In genomic region chr13:45434556-45435371, GRCh38 we compare ENCODE assay signal across 1 cellular context.
A peak's percentile ranks its signal among the peaks of the same experiment; 100 is the strongest.
TF ChIP-seq lines count a peak whose summit lies in the region.

No MANE protein-coding gene starts in this region.

TF ChIP-seq in HepG2, 621 proteins besides CTCF, POLR2A, EP300 and RAD21 (continued from another document and continues in another):
- TF ChIP-seq, protein P1, sequence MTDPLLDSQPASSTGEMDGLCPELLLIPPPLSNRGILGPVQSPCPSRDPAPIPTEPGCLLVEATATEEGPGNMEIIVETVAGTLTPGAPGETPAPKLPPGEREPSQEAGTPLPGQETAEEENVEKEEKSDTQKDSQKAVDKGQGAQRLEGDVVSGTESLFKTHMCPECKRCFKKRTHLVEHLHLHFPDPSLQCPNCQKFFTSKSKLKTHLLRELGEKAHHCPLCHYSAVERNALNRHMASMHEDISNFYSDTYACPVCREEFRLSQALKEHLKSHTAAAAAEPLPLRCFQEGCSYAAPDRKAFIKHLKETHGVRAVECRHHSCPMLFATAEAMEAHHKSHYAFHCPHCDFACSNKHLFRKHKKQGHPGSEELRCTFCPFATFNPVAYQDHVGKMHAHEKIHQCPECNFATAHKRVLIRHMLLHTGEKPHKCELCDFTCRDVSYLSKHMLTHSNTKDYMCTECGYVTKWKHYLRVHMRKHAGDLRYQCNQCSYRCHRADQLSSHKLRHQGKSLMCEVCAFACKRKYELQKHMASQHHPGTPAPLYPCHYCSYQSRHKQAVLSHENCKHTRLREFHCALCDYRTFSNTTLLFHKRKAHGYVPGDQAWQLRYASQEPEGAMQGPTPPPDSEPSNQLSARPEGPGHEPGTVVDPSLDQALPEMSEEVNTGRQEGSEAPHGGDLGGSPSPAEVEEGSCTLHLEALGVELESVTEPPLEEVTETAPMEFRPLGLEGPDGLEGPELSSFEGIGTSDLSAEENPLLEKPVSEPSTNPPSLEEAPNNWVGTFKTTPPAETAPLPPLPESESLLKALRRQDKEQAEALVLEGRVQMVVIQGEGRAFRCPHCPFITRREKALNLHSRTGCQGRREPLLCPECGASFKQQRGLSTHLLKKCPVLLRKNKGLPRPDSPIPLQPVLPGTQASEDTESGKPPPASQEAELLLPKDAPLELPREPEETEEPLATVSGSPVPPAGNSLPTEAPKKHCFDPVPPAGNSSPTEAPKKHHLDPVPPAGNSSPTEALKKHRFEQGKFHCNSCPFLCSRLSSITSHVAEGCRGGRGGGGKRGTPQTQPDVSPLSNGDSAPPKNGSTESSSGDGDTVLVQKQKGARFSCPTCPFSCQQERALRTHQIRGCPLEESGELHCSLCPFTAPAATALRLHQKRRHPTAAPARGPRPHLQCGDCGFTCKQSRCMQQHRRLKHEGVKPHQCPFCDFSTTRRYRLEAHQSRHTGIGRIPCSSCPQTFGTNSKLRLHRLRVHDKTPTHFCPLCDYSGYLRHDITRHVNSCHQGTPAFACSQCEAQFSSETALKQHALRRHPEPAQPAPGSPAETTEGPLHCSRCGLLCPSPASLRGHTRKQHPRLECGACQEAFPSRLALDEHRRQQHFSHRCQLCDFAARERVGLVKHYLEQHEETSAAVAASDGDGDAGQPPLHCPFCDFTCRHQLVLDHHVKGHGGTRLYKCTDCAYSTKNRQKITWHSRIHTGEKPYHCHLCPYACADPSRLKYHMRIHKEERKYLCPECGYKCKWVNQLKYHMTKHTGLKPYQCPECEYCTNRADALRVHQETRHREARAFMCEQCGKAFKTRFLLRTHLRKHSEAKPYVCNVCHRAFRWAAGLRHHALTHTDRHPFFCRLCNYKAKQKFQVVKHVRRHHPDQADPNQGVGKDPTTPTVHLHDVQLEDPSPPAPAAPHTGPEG (CRISPR knock-in tag; IDR thresholded peaks at IDR 0.05) = no peak
- TF ChIP-seq PHB2 (IDR thresholded peaks at IDR 0.05; ENCODE audit: partially characterized antibody) = no peak
- TF ChIP-seq HDAC1 (CRISPR knock-in tag; IDR thresholded peaks at IDR 0.05) = peak; percentile 57
- TF ChIP-seq HOXA3 (CRISPR knock-in tag; IDR thresholded peaks at IDR 0.05) = 0 out of 2 replicates have a peak, but pooled peaks have one; percentile 8
- no peak for TF ChIP-seq PLRG1 (conservative IDR thresholded peaks at IDR 0.05)
- TF ChIP-seq TRIM24 (CRISPR knock-in tag; IDR thresholded peaks at IDR 0.05) = no peak
- TF ChIP-seq HMGXB4 (CRISPR knock-in tag; IDR thresholded peaks at IDR 0.05; ENCODE audit: borderline replicate concordance in 1 of 2, low read depth in 1 of 2) = no peak
- 0 out of 2 replicates have a peak, but pooled peaks have one; percentile 17 for TF ChIP-seq DPF2 (CRISPR knock-in tag; IDR thresholded peaks at IDR 0.05; ENCODE audit: borderline replicate concordance, low read depth)
- TF ChIP-seq DRAP1 (CRISPR knock-in tag; IDR thresholded peaks at IDR 0.05) = peak; percentile 82
- no peak for TF ChIP-seq ZNF781 (CRISPR knock-in tag; IDR thresholded peaks at IDR 0.05; ENCODE audit: borderline replicate concordance, not compliant biosample characterization)
- no peak for TF ChIP-seq NONO (IDR thresholded peaks at IDR 0.05)
- TF ChIP-seq NONO (CRISPR knock-in tag; conservative IDR thresholded peaks at IDR 0.05) = no peak
- TF ChIP-seq ZBTB44 (CRISPR knock-in tag; IDR thresholded peaks at IDR 0.05) = no peak
- peak; percentile 68; the same call in 1 of the 2 replicates for TF ChIP-seq ZNF605 (CRISPR knock-in tag; IDR thresholded peaks at IDR 0.05)
- TF ChIP-seq BCL6 (CRISPR knock-in tag; IDR thresholded peaks at IDR 0.05) = peak; percentile 86
- TF ChIP-seq ZNF550 (CRISPR knock-in tag; IDR thresholded peaks at IDR 0.05; ENCODE audit: borderline replicate concordance) = no peak
- peak; percentile 90 for TF ChIP-seq ZNF652 (CRISPR knock-in tag; IDR thresholded peaks at IDR 0.05; ENCODE audit: borderline replicate concordance, low read depth)
- TF ChIP-seq DMTF1 (CRISPR knock-in tag; IDR thresholded peaks at IDR 0.05) = no peak
- peak; percentile 9; the same call in 1 of the 2 replicates for TF ChIP-seq SOX13 (IDR thresholded peaks at IDR 0.05)
- peak in 1 of 2 experiments; percentile 75; a peak in 1 of 4 replicates for TF ChIP-seq SOX13 (CRISPR knock-in tag; conservative IDR thresholded peaks at IDR 0.05 in 1 of 2, IDR thresholded peaks at IDR 0.05 in 1 of 2)
- TF ChIP-seq ZNF317 (CRISPR knock-in tag; IDR thresholded peaks at IDR 0.05) = no peak
- TF ChIP-seq ZNF224 (CRISPR knock-in tag; IDR thresholded peaks at IDR 0.05) = no peak
- TF ChIP-seq PCBP2 (optimal IDR thresholded peaks at IDR 0.05; ENCODE audit: low read depth, low read length, poor library complexity, severe bottlenecking) = no peak
- TF ChIP-seq ZNF766 (CRISPR knock-in tag; IDR thresholded peaks at IDR 0.05; ENCODE audit: borderline replicate concordance) = no peak
- TF ChIP-seq SKI (IDR thresholded peaks at IDR 0.05; ENCODE audit: partially characterized antibody) = peak; percentile 87
- no peak for TF ChIP-seq ZFP41 (CRISPR knock-in tag; IDR thresholded peaks at IDR 0.05; ENCODE audit: borderline replicate concordance)
- TF ChIP-seq ETV5 (CRISPR knock-in tag; IDR thresholded peaks at IDR 0.05; ENCODE audit: borderline replicate concordance) = peak; percentile 6; the same call in 1 of the 2 replicates
- no peak for TF ChIP-seq MTERF4 (CRISPR knock-in tag; IDR thresholded peaks at IDR 0.05)
- TF ChIP-seq RARG (CRISPR knock-in tag; IDR thresholded peaks at IDR 0.05; ENCODE audit: low read depth) = no peak
- no peak for TF ChIP-seq ARID2 (CRISPR knock-in tag; IDR thresholded peaks at IDR 0.05; ENCODE audit: borderline replicate concordance)
- TF ChIP-seq ATF5 (CRISPR knock-in tag; IDR thresholded peaks at IDR 0.05; ENCODE audit: low read depth) = no peak
- TF ChIP-seq SALL1 (CRISPR knock-in tag; IDR thresholded peaks at IDR 0.05) = peak; percentile 51
- no peak for TF ChIP-seq HNRNPH1 (optimal IDR thresholded peaks at IDR 0.05; ENCODE audit: low read depth, low read length)
- no peak for TF ChIP-seq KDM2A (CRISPR knock-in tag; IDR thresholded peaks at IDR 0.05; ENCODE audit: borderline replicate concordance, low read depth)
- TF ChIP-seq RXRA (CRISPR knock-in tag; IDR thresholded peaks at IDR 0.05) = no peak; the same call in 1 of the 2 replicates
- TF ChIP-seq KDM1A (CRISPR knock-in tag; IDR thresholded peaks at IDR 0.05) = no peak
- TF ChIP-seq PRPF4 (IDR thresholded peaks at IDR 0.05; ENCODE audit: low read depth, low read length, poor library complexity, severe bottlenecking) = no peak
- no peak for TF ChIP-seq ZNF619 (CRISPR knock-in tag; IDR thresholded peaks at IDR 0.05)
- TF ChIP-seq ARID4A (CRISPR knock-in tag; IDR thresholded peaks at IDR 0.05; ENCODE audit: borderline replicate concordance) = no peak; the same call in 1 of the 2 replicates
- TF ChIP-seq FOXA1 (IDR thresholded peaks at IDR 0.05) = no peak
- peak; percentile 58 for TF ChIP-seq FOXA1 (CRISPR knock-in tag; IDR thresholded peaks at IDR 0.05)
- TF ChIP-seq, protein P2, sequence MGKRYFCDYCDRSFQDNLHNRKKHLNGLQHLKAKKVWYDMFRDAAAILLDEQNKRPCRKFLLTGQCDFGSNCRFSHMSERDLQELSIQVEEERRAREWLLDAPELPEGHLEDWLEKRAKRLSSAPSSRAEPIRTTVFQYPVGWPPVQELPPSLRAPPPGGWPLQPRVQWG (CRISPR knock-in tag; IDR thresholded peaks at IDR 0.05; ENCODE audit: borderline replicate concordance, low read depth) = no peak
- 0 out of 2 replicates have a peak, but pooled peaks have one; percentile 26 for TF ChIP-seq ZBTB7B (CRISPR knock-in tag; IDR thresholded peaks at IDR 0.05)
- peak; percentile 38; the same call in 1 of the 3 replicates for TF ChIP-seq MXI1 (IDR thresholded peaks at IDR 0.05; ENCODE audit: borderline replicate concordance, low read depth, low read length)
- TF ChIP-seq ZFX (CRISPR knock-in tag; IDR thresholded peaks at IDR 0.05; ENCODE audit: low read depth) = 0 out of 2 replicates have a peak, but pooled peaks have one; percentile 15
- no peak for TF ChIP-seq PTBP1 (IDR thresholded peaks at IDR 0.05; ENCODE audit: low read depth, low read length, poor library complexity, severe bottlenecking)
- peak; percentile 14; the same call in 1 of the 2 replicates for TF ChIP-seq RCOR2 (CRISPR knock-in tag; IDR thresholded peaks at IDR 0.05)
